In genomic region chr14:65304239-65304638, GRCh38 we compare ENCODE assay signal across 10 cellular contexts.
DNase-seq lines count a peak whose midpoint lies in the region; ATAC-seq and TF ChIP-seq lines count a peak whose summit lies in the region.
"Had no signal": no experiment of that assay in that cellular context is flagged by ENCODE, and none has a peak within 500 bp of the region (broad histone marks: within the 10 kb centered on the region; RNA-seq: fewer than 3 reads in every experiment).

No MANE protein-coding gene starts in this region.

- POLR2A ChIA-PET in PC-3 (lab: Charles Lee; ENCODE audit: unreplicated experiment), result interaction anchor here (0.5 to 1.7 kb wide), 11 partner anchors 12 to 916 kb away, joined by 3 to 30 read pairs (median 6); no protein-coding TSS in a partner anchor

- H3K27ac Mint-ChIP-seq in activated T-cell treated with anti-CD3 and anti-CD28 coated beads, Interleukin-2, amount 50 U/mL, for 24 hours, result peak overlapping the region; percentile 95

- peak; percentile 2 for ATAC-seq in PC-3
- no peak for ATAC-seq in GM19455 (IDR thresholded peaks at IDR 0.05; ENCODE audit: unreplicated experiment)
- ATAC-seq: HCT116 had no signal

- H2AFZ ChIP-seq in PC-3 (ENCODE audit: low read length), result peak overlapping the region; percentile 72

- BruUV-seq in PC-3 (replicated peaks; lab: Mats Ljungman, UMichigan), result TSS peak; percentile 24

- WGBS in stomach, 5 donors, result 73 to 93% (median 77%) methylated on average over 4 of the region's 4 CpGs
- 75 to 88% methylated on average over 4 of the region's 4 CpGs for WGBS in tibial nerve, 2 donors

- no peaks in the 10 kb centered on the region for H4K20me1 ChIP-seq in PC-3 (ENCODE audit: low read length)

- H3K4me1 ChIP-seq in PC-3 (ENCODE audit: insufficient read depth, low read length) (peaks cover 51% of the 10 kb centered on the region), stomach (peaks cover 25 to 40% (median 34%) of the 10 kb centered on the region in 4 donors), tibial nerve (peaks cover 0 to 15% (median 3%) of the 10 kb centered on the region in 4 donors)

- no peaks in the 10 kb centered on the region for H3K27me3 Mint-ChIP-seq in activated T-cell treated with anti-CD3 and anti-CD28 coated beads, Interleukin-2, amount 50 U/mL, for 24 hours

- no peaks in the 10 kb centered on the region for H3K9me2 ChIP-seq in PC-3 (replicated peaks; ENCODE audit: low read length)

- TF ChIP-seq EP300 in stomach (IDR thresholded peaks at IDR 0.05) (no peak), tibial nerve (IDR thresholded peaks at IDR 0.05) (no peak)

- TF ChIP-seq CTCF in PC-3 (conservative IDR thresholded peaks at IDR 0.05; ENCODE audit: low read depth, low read length) (no peak), stomach (IDR thresholded peaks at IDR 0.05) (no peak), tibial nerve (IDR thresholded peaks at IDR 0.05) (no peak)

- H3K36me3 ChIP-seq in PC-3 (ENCODE audit: low read depth, low read length), result no peaks in the 10 kb centered on the region
- no peaks in the 10 kb centered on the region for H3K36me3 ChIP-seq in stomach
- no peaks in the 10 kb centered on the region for H3K36me3 ChIP-seq in tibial nerve

- peaks cover 65% of the 10 kb centered on the region for H3K4me1 Mint-ChIP-seq in activated T-cell treated with anti-CD3 and anti-CD28 coated beads, Interleukin-2, amount 50 U/mL, for 24 hours (ENCODE audit: low read depth)

- peak overlapping the region; percentile 71 for H3K9ac ChIP-seq in PC-3 (ENCODE audit: low read length)

- peak overlapping the region; percentile 94 for H3K27ac ChIP-seq in PC-3 (ENCODE audit: low read length)
- H3K27ac ChIP-seq in cingulate gyrus (ENCODE audit: low read depth, low read length), result peak overlapping the region; percentile 29
- H3K27ac ChIP-seq in stomach, result peak overlapping the region in 3 of 5 donors; percentile 85 to 91 (median 87)
- H3K27ac ChIP-seq in tibial nerve, result peak overlapping the region in 2 of 4 donors; percentile 46 to 54

- H3K4me2 ChIP-seq in PC-3 (ENCODE audit: low read length), result peak overlapping the region; percentile 74

- CTCF ChIA-PET in PC-3 (lab: Charles Lee), result interaction anchor here (0.6 to 1.2 kb wide), 9 partner anchors 49 to 185 kb away, joined by 3 to 11 read pairs (median 5); partner anchors contain the start of gene FUT8

- TF ChIP-seq POLR2A in stomach (IDR thresholded peaks at IDR 0.05) (no peak), tibial nerve (IDR thresholded peaks at IDR 0.05) (no peak)

- intact Hi-C loops in PC-3 (cut with micrococcal nuclease) (loop anchor here (5.0 kb wide), 1 partner anchor 68 kb away; no protein-coding TSS in a partner anchor), stomach (cut with DNase I; ENCODE audit: low total_unique reads) (no loop called here)

- no peaks in the 10 kb centered on the region for H3F3A ChIP-seq in PC-3 (ENCODE audit: low read length, unreplicated experiment)

- H3K79me2 ChIP-seq in PC-3 (ENCODE audit: low read length), result peaks cover 23% of the 10 kb centered on the region

- H3K27me3 ChIP-seq in PC-3 (ENCODE audit: low read length) (no peaks in the 10 kb centered on the region), stomach (no peaks in the 10 kb centered on the region), tibial nerve (no peaks in the 10 kb centered on the region)

- no peak for DNase-seq in activated T-cell treated with anti-CD3 and anti-CD28 coated beads, Interleukin-2, amount 50 U/mL, for 24 hours
- no peak for DNase-seq in activated T-cell treated with anti-CD3 and anti-CD28 coated beads for 4 hours
- DNase-seq in PC-3, result no peak
- DNase-seq in stomach, result no peak
- DNase-seq in mesenteric fat pad (ENCODE audit: low spot score), result no peak
- no peak for DNase-seq in tibial nerve (ENCODE audit: low spot score in 2 of 2)
- DNase-seq: NCI-H187 treated with DMSO at 0.1 percent for 48 hours had no signal

- H3K9me3 ChIP-seq in PC-3 (ENCODE audit: low read length) (no peaks in the 10 kb centered on the region), stomach (no peaks in the 10 kb centered on the region), tibial nerve (no peaks in the 10 kb centered on the region)

- no peak overlapping the region for H3K4me3 Mint-ChIP-seq in activated T-cell treated with anti-CD3 and anti-CD28 coated beads, Interleukin-2, amount 50 U/mL, for 24 hours

- H3K4me3 ChIP-seq in PC-3 (ENCODE audit: low read length) (no peak overlapping the region; the same call in 1 of the 2 replicates), stomach (no peak overlapping the region), tibial nerve (no peak overlapping the region)

- no peaks in the 10 kb centered on the region for H3K9me3 Mint-ChIP-seq in activated T-cell treated with anti-CD3 and anti-CD28 coated beads, Interleukin-2, amount 50 U/mL, for 24 hours

- peaks cover 3% of the 10 kb centered on the region for H3K36me3 Mint-ChIP-seq in activated T-cell treated with anti-CD3 and anti-CD28 coated beads, Interleukin-2, amount 50 U/mL, for 24 hours (ENCODE audit: low read depth)
